Comparison of ENCODE assay signal across 21 cellular contexts in genomic region chr1:107454786-107455185, GRCh38.
DNase-seq lines count a peak whose midpoint lies in the region; ATAC-seq, FAIRE-seq and TF ChIP-seq lines count a peak whose summit lies in the region.
"Had no signal": no experiment of that assay in that cellular context is flagged by ENCODE, and none has a peak within 500 bp of the region (broad histone marks: within the 10 kb centered on the region; RNA-seq: fewer than 3 reads in every experiment).

No MANE protein-coding gene starts in this region.

- no TSS peak for BruUV-seq in mammary epithelial cell (replicated peaks; lab: Mats Ljungman, UMichigan)

- H3K27ac ChIP-seq in mammary epithelial cell (ENCODE audit: insufficient read depth, low read depth, low read length) = no peak overlapping the region
- no peak overlapping the region for H3K27ac ChIP-seq in breast epithelium
- H3K27ac ChIP-seq in astrocyte (ENCODE audit: low read depth, low read length) = no peak overlapping the region
- H3K27ac ChIP-seq in gastroesophageal sphincter = no peak overlapping the region
- H3K27ac ChIP-seq in suprapubic skin = no peak overlapping the region
- H3K27ac ChIP-seq: BLaER1, SK-N-MC had no signal

- H3K27ac Mint-ChIP-seq in astrocyte (ENCODE audit: unreplicated experiment) = no peak overlapping the region
- H3K27ac Mint-ChIP-seq: CD4-positive, alpha-beta memory T cell had no signal

- H3K36me3 ChIP-seq in mammary epithelial cell (ENCODE audit: insufficient read depth, low read length) = no peaks in the 10 kb centered on the region
- no peaks in the 10 kb centered on the region for H3K36me3 ChIP-seq in breast epithelium
- H3K36me3 ChIP-seq in astrocyte (ENCODE audit: insufficient read depth, low read length) = no peaks in the 10 kb centered on the region
- H3K36me3 ChIP-seq in gastroesophageal sphincter = no peaks in the 10 kb centered on the region
- H3K36me3 ChIP-seq in suprapubic skin = no peaks in the 10 kb centered on the region
- H3K36me3 ChIP-seq: BLaER1, MG63 had no signal

- no peak overlapping the region for H2AFZ ChIP-seq in mammary epithelial cell (ENCODE audit: low read depth, low read length)
- H2AFZ ChIP-seq in astrocyte (ENCODE audit: low read depth, low read length) = no peak overlapping the region

- in situ Hi-C loops in mammary epithelial cell (cut with MboI; ENCODE audit: low sequenced_read_pairs in 2 of 2) = no loop called here

- no peaks in the 10 kb centered on the region for H3K79me2 ChIP-seq in mammary epithelial cell (ENCODE audit: insufficient read depth, low read length)
- H3K79me2 ChIP-seq in astrocyte (ENCODE audit: insufficient read depth, low read length) = no peaks in the 10 kb centered on the region

- no peaks in the 10 kb centered on the region for H3K27me3 Mint-ChIP-seq in astrocyte (ENCODE audit: low read depth, unreplicated experiment)

- TF ChIP-seq CTCF in mammary epithelial cell (conservative IDR thresholded peaks at IDR 0.05 in 1 of 2, IDR thresholded peaks at IDR 0.05 in 1 of 2; ENCODE audit: extremely low read depth in 1 of 2, insufficient read depth in 1 of 2, low read depth in 1 of 2, low read length in 2 of 2) (no peak), breast epithelium (IDR thresholded peaks at IDR 0.05) (no peak), astrocyte (IDR thresholded peaks at IDR 0.05; ENCODE audit: insufficient read depth, low read depth, low read length) (no peak), gastroesophageal sphincter (IDR thresholded peaks at IDR 0.05) (no peak), suprapubic skin (IDR thresholded peaks at IDR 0.05) (no peak)

- no peak for ATAC-seq in gastroesophageal sphincter

- H3K4me2 ChIP-seq in mammary epithelial cell (ENCODE audit: insufficient read depth, low read depth, low read length) (no peak overlapping the region), astrocyte (ENCODE audit: low read length) (no peak overlapping the region)
- H3K4me2 ChIP-seq: BLaER1 had no signal

- no peaks in the 10 kb centered on the region for H3K9me3 Mint-ChIP-seq in astrocyte (ENCODE audit: unreplicated experiment)

- FAIRE-seq in astrocyte (lab: Jason Lieb, UNC) = no peak
- FAIRE-seq: GM18507, H1 had no signal

- intact Hi-C loops in mammary epithelial cell (cut with micrococcal nuclease) (no loop called here), breast epithelium (cut with DNase I; ENCODE audit: low total_unique reads) (loop anchor here (5.0 kb wide), 1 partner anchor 388 kb away; no protein-coding TSS in a partner anchor)

- peak; percentile 36 for DNase-seq in mammary epithelial cell
- DNase-seq in breast epithelium (ENCODE audit: low spot score in 2 of 2) = no peak
- peak; percentile 4 for DNase-seq in astrocyte (ENCODE audit: low read depth)
- DNase-seq in kidney tubule cell (ENCODE audit: low spot score) = peak; percentile 75
- no peak for DNase-seq in suprapubic skin (ENCODE audit: low spot score in 2 of 2)
- no peak for DNase-seq in mesenteric fat pad (ENCODE audit: low spot score)
- DNase-seq in activated gamma-delta T cell treated with Interleukin-2 at 50 U/mL for 16 hours = no peak
- DNase-seq: CD4-positive, alpha-beta memory T cell; DMS53; MG63; NCI-H1105 treated with DMSO at 0.1 percent for 48 hours; NCI-H1694 treated with DMSO at 0.1 percent for 48 hours; NCI-H748 treated with DMSO at 0.1 percent for 48 hours; NK-92 treated with Interleukin-12 subunit alpha and Interleukin-12 subunit beta, amount 100 ng/mL, for 24 hours; OCI-M1; SHP77 had no signal

- H3K9me3 ChIP-seq in mammary epithelial cell (replicated peaks; ENCODE audit: insufficient read depth, low read length) (no peaks in the 10 kb centered on the region), breast epithelium (no peaks in the 10 kb centered on the region), astrocyte (ENCODE audit: insufficient read depth, low read depth, low read length) (no peaks in the 10 kb centered on the region), gastroesophageal sphincter (no peaks in the 10 kb centered on the region), suprapubic skin (no peaks in the 10 kb centered on the region)
- H3K9me3 ChIP-seq: MG63 had no signal

- H3K27me3 ChIP-seq in mammary epithelial cell (ENCODE audit: insufficient read depth, low read length) = no peaks in the 10 kb centered on the region
- H3K27me3 ChIP-seq in breast epithelium = no peaks in the 10 kb centered on the region
- no peaks in the 10 kb centered on the region for H3K27me3 ChIP-seq in astrocyte (ENCODE audit: insufficient read depth, low read length)
- no peaks in the 10 kb centered on the region for H3K27me3 ChIP-seq in gastroesophageal sphincter
- H3K27me3 ChIP-seq in suprapubic skin = no peaks in the 10 kb centered on the region
- H3K27me3 ChIP-seq: BLaER1, MG63 had no signal

- dilution Hi-C loops in mammary epithelial cell (cut with HindIII; ENCODE audit: low sequenced_read_pairs) = no loop called here

- H3K9ac ChIP-seq in mammary epithelial cell (ENCODE audit: insufficient read depth, low read length) (no peak overlapping the region), astrocyte (ENCODE audit: low read length) (no peak overlapping the region)
- H3K9ac ChIP-seq: BLaER1 had no signal

- no peaks in the 10 kb centered on the region for H3K36me3 Mint-ChIP-seq in astrocyte (ENCODE audit: low read depth, unreplicated experiment)
- H3K36me3 Mint-ChIP-seq: CD4-positive, alpha-beta memory T cell had no signal

- no peaks in the 10 kb centered on the region for H4K20me1 ChIP-seq in mammary epithelial cell (ENCODE audit: insufficient read depth, low read length)
- H4K20me1 ChIP-seq in astrocyte (ENCODE audit: insufficient read depth, low read length) = no peaks in the 10 kb centered on the region
- H4K20me1 ChIP-seq: BLaER1 had no signal

- no peak overlapping the region for H3K4me3 ChIP-seq in mammary epithelial cell (replicated peaks in 1 of 3; ENCODE audit: insufficient read depth in 1 of 3, low read depth in 2 of 3, low read length in 3 of 3)
- H3K4me3 ChIP-seq in breast epithelium = no peak overlapping the region
- no peak overlapping the region for H3K4me3 ChIP-seq in astrocyte (ENCODE audit: insufficient read depth, low read depth, low read length)
- H3K4me3 ChIP-seq in gastroesophageal sphincter = no peak overlapping the region
- H3K4me3 ChIP-seq in suprapubic skin = no peak overlapping the region
- H3K4me3 ChIP-seq: BLaER1, MG63, SK-N-MC had no signal

- no peak overlapping the region for H3K4me3 Mint-ChIP-seq in astrocyte (ENCODE audit: unreplicated experiment)
- H3K4me3 Mint-ChIP-seq: CD4-positive, alpha-beta memory T cell had no signal

- TF ChIP-seq EP300 in gastroesophageal sphincter (IDR thresholded peaks at IDR 0.05) (no peak), suprapubic skin (IDR thresholded peaks at IDR 0.05) (no peak)

- 51% methylated on average over 4 of the region's 4 CpGs for WGBS in mammary epithelial cell (ENCODE audit: low coverage, missing lambda C conversion rate)
- 55 to 67% methylated on average over 3 to 4 of the region's 4 CpGs for WGBS in gastroesophageal sphincter (ENCODE audit: low coverage in 1 of 2), 2 donors
- 74% methylated on average over 4 of the region's 4 CpGs for WGBS in suprapubic skin

- CTCF ChIA-PET in mammary epithelial cell (lab: Charles Lee; ENCODE audit: low non-redundant PET) = no interaction called here

- no peak for TF ChIP-seq POLR2A in breast epithelium (IDR thresholded peaks at IDR 0.05)
- no peak for TF ChIP-seq POLR2A in gastroesophageal sphincter (IDR thresholded peaks at IDR 0.05)
- TF ChIP-seq POLR2A in suprapubic skin (IDR thresholded peaks at IDR 0.05) = no peak

- H3K4me1 ChIP-seq in mammary epithelial cell (ENCODE audit: insufficient read depth, low read length) (no peaks in the 10 kb centered on the region), breast epithelium (no peaks in the 10 kb centered on the region), astrocyte (ENCODE audit: insufficient read depth, low read length) (no peaks in the 10 kb centered on the region), gastroesophageal sphincter (no peaks in the 10 kb centered on the region), suprapubic skin (no peaks in the 10 kb centered on the region)

- peaks cover 7% of the 10 kb centered on the region for H3K4me1 Mint-ChIP-seq in astrocyte (ENCODE audit: low read depth, unreplicated experiment)
- H3K4me1 Mint-ChIP-seq: CD4-positive, alpha-beta memory T cell had no signal

Comparison
In these comparisons a context has a peak if more than half of its experiments do, and no peak if none do; other contexts are left out.
1. DNase-seq: peak in mammary epithelial cell (single experiment), astrocyte (single experiment) and kidney tubule cell (single experiment); none in breast epithelium (0 of 2), suprapubic skin (0 of 2), mesenteric fat pad (single experiment) and activated gamma-delta T cell treated with Interleukin-2 at 50 U/mL for 16 hours (single experiment).